19 cellular contexts compared by ENCODE assay signal in genomic region chr11:59779487-59779886, GRCh38. TPM values are rescaled to one million over a fixed set of nuclear protein-coding genes. Genes with fewer than 3 reads are reported as not detected.
DNase-seq lines count a peak whose midpoint lies in the region; ATAC-seq and TF ChIP-seq lines count a peak whose summit lies in the region.
"Had no signal": no experiment of that assay in that cellular context is flagged by ENCODE, and none has a peak within 500 bp of the region (broad histone marks: within the 10 kb centered on the region; RNA-seq: fewer than 3 reads in every experiment).

No MANE protein-coding gene starts in this region.

- H3K27me3 Mint-ChIP-seq in MCF 10A (ENCODE audit: insufficient read depth, unreplicated experiment) (no peaks in the 10 kb centered on the region), type B pancreatic cell (no peaks in the 10 kb centered on the region)
- H3K27me3 Mint-ChIP-seq: B cell had no signal

- H3K27ac ChIP-seq in breast epithelium = no peak overlapping the region
- H3K27ac ChIP-seq in hepatocyte = peak overlapping the region; percentile 95
- H3K27ac ChIP-seq: BLaER1 treated with 17β-estradiol and CSF1 and Interleukin-3, amounts not matched to agents 10 nM and 100 nM had no signal

- H4K20me1 ChIP-seq in hepatocyte (ENCODE audit: insufficient read depth, poor library complexity, severe bottlenecking) = no peaks in the 10 kb centered on the region
- H4K20me1 ChIP-seq: BLaER1 treated with 17β-estradiol and CSF1 and Interleukin-3, amounts not matched to agents 10 nM and 100 nM had no signal

- H3K27me3 ChIP-seq in breast epithelium (no peaks in the 10 kb centered on the region), hepatocyte (no peaks in the 10 kb centered on the region)
- H3K27me3 ChIP-seq: BLaER1 treated with 17β-estradiol and CSF1 and Interleukin-3, amounts not matched to agents 10 nM and 100 nM had no signal

- H3K36me3 ChIP-seq in breast epithelium = no peaks in the 10 kb centered on the region
- H3K36me3 ChIP-seq in hepatocyte (replicated peaks; ENCODE audit: insufficient read depth, low read depth) = no peaks in the 10 kb centered on the region

- no peaks in the 10 kb centered on the region for H3K9me2 ChIP-seq in hepatocyte (replicated peaks; ENCODE audit: insufficient read depth)

- H3K4me1 Mint-ChIP-seq in MCF 10A (ENCODE audit: insufficient read depth, unreplicated experiment) = peaks cover 14% of the 10 kb centered on the region
- H3K4me1 Mint-ChIP-seq in type B pancreatic cell (ENCODE audit: unreplicated experiment) = peaks cover 6% of the 10 kb centered on the region
- H3K4me1 Mint-ChIP-seq: B cell had no signal

- no TSS peak for BruUV-seq in MCF 10A (replicated peaks; lab: Mats Ljungman, UMichigan)

- intact Hi-C loops in MCF 10A (cut with micrococcal nuclease) (no loop called here), breast epithelium (cut with DNase I; ENCODE audit: low total_unique reads) (no loop called here)

- no peak overlapping the region for H2AFZ ChIP-seq in hepatocyte

- CTCF ChIA-PET in MCF 10A (lab: Yijun Ruan, JAX) = interaction anchor here (0.8 to 1.5 kb wide), 3 partner anchors 23 to 31 kb away, joined by 3 to 7 read pairs (median 5); partner anchors contain the start of genes MRPL16 and STX3

- H3K4me1 ChIP-seq in breast epithelium (no peaks in the 10 kb centered on the region), hepatocyte (ENCODE audit: insufficient read depth) (peaks cover 36% of the 10 kb centered on the region)

- H3K4me2 ChIP-seq in hepatocyte = no peak overlapping the region

- H3K27ac Mint-ChIP-seq in MCF 10A (ENCODE audit: low read depth, unreplicated experiment) = no peak overlapping the region
- H3K27ac Mint-ChIP-seq in type B pancreatic cell = peak overlapping the region; percentile 42
- H3K27ac Mint-ChIP-seq: B cell; CD8-positive, alpha-beta T cell had no signal

- DNase-seq in MCF 10A (ENCODE audit: unreplicated experiment) (peak; percentile 34), breast epithelium (ENCODE audit: low spot score in 2 of 2) (no peak), amniotic epithelial cell (ENCODE audit: low read depth) (peak; percentile 28), hepatocyte (ENCODE audit: low spot score) (no peak), type B pancreatic cell (ENCODE audit: extremely low spot score, unreplicated experiment) (no peak), NCI-H2029 (lab: John Stamatoyannopoulos, UW) (no peak)
- DNase-seq: CD8-positive, alpha-beta T cell; DMS 273 treated with DMSO at 0.1 percent for 48 hours; DMS53; DND-41; EL; GOT3; H7; IMR-90 had no signal

- no peak overlapping the region for H3K4me3 ChIP-seq in breast epithelium
- H3K4me3 ChIP-seq in hepatocyte = no peak overlapping the region
- H3K4me3 ChIP-seq: BLaER1 treated with 17β-estradiol and CSF1 and Interleukin-3, amounts not matched to agents 10 nM and 100 nM; GM12878 had no signal

- H3K9me3 Mint-ChIP-seq in MCF 10A (ENCODE audit: unreplicated experiment) = no peaks in the 10 kb centered on the region
- H3K9me3 Mint-ChIP-seq in type B pancreatic cell = peaks cover 4% of the 10 kb centered on the region
- H3K9me3 Mint-ChIP-seq: CD8-positive, alpha-beta T cell had no signal

- POLR2A ChIA-PET in MCF 10A (lab: Yijun Ruan, JAX) = no interaction called here

- WGBS in hepatocyte (ENCODE audit: low lambda C conversion rate, missing lambda C conversion rate) = 78% methylated on average over 1 of the region's 1 CpG

- H3K79me2 ChIP-seq in hepatocyte = peaks cover 61% of the 10 kb centered on the region

- no peaks in the 10 kb centered on the region for H3K9me3 ChIP-seq in breast epithelium
- no peaks in the 10 kb centered on the region for H3K9me3 ChIP-seq in hepatocyte (ENCODE audit: low read depth)

- no peak for TF ChIP-seq CTCF in MCF 10A (IDR thresholded peaks at IDR 0.05; ENCODE audit: unreplicated experiment)
- TF ChIP-seq CTCF in breast epithelium (IDR thresholded peaks at IDR 0.05) = no peak
- TF ChIP-seq CTCF in hepatocyte (IDR thresholded peaks at IDR 0.05; ENCODE audit: poor library complexity) = no peak
- TF ChIP-seq CTCF in type B pancreatic cell (conservative IDR thresholded peaks at IDR 0.05) = no peak

- ATAC-seq in GM18867 (IDR thresholded peaks at IDR 0.05; ENCODE audit: unreplicated experiment) = no peak
- no peak for ATAC-seq in GM19467 (IDR thresholded peaks at IDR 0.05; ENCODE audit: unreplicated experiment)
- ATAC-seq: CD8-positive, alpha-beta T cell; GM12878 had no signal

- peaks cover 40% of the 10 kb centered on the region for H3K36me3 Mint-ChIP-seq in MCF 10A (ENCODE audit: insufficient read depth, unreplicated experiment)
- peaks cover 11% of the 10 kb centered on the region for H3K36me3 Mint-ChIP-seq in type B pancreatic cell

- TF ChIP-seq POLR2A in breast epithelium (IDR thresholded peaks at IDR 0.05) = no peak

- no peak overlapping the region for H3K4me3 Mint-ChIP-seq in MCF 10A (ENCODE audit: unreplicated experiment)
- H3K4me3 Mint-ChIP-seq in type B pancreatic cell = no peak overlapping the region
- H3K4me3 Mint-ChIP-seq: B cell; CD8-positive, alpha-beta T cell had no signal

RNA-seq across cellular contexts. Expression of gene STX3, which starts 24.3 kb away (rescaled TPM):
- total RNA-seq in MCF 10A (2022) = 12.1 and 22.1 TPM in 2 replicates
- 10 to 100 TPM; 32.2 to 58.8 (median 53.7) TPM for total RNA-seq in breast epithelium
- 140 and 153 TPM in 2 replicates for total RNA-seq in hepatocyte
- polyA plus RNA-seq in hepatocyte = 65.3 and 73.1 TPM in 2 replicates
- total RNA-seq in type B pancreatic cell (ENCODE audit: low replicate concordance) = 44.6 and 75.8 TPM in 2 replicates

RNA-seq across cellular contexts. Expression of gene MRPL16, which starts 31.1 kb away (rescaled TPM):
- total RNA-seq in MCF 10A (2022) (31.8 and 39.8 TPM in 2 replicates), breast epithelium (10 to 100 TPM; 36.3 to 41.4 (median 37.4) TPM), hepatocyte (37.3 and 51.3 TPM in 2 replicates), type B pancreatic cell (ENCODE audit: low replicate concordance) (46.2 and 67.1 TPM in 2 replicates)
- polyA plus RNA-seq in hepatocyte = 59.3 and 62.0 TPM in 2 replicates

Comparison
In these comparisons a context has a peak if more than half of its experiments do, and no peak if none do; other contexts are left out.
1. DNase-seq: peak in MCF 10A (single experiment) and amniotic epithelial cell (single experiment); none in breast epithelium (0 of 2), hepatocyte (single experiment), type B pancreatic cell (single experiment) and NCI-H2029 (single experiment).